ENCODE assay signal across 26 cellular contexts in the genomic region with DNA sequence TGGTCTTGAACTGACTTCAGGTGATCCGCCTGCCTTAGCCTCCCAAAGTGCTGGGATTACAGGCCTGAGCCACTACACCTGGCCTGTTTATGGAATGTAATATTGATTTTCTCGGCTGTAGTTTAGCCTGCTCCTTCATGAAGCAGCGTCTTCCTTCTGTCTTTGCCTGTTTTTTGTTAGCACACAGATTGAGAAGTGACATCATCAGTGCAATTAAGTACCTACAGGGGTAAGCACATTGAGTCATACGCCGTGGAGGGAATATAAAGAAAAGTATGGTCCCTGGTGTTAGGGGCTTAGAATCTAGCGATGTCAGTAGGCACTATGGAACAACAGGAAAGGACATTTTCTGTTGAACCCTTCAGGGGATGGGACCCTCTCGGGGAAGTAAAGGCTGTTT. TPM values are rescaled to one million over a fixed set of nuclear protein-coding genes. Genes with fewer than 3 reads are reported as not detected.
DNase-seq lines count a peak whose midpoint lies in the region; ATAC-seq, FAIRE-seq and TF ChIP-seq lines count a peak whose summit lies in the region.
"Had no signal": no experiment of that assay in that cellular context is flagged by ENCODE, and none has a peak within 500 bp of the region (broad histone marks: within the 10 kb centered on the region; RNA-seq: fewer than 3 reads in every experiment).

No MANE protein-coding gene starts in this region.

- H3K9me3 ChIP-seq in CD8-positive, alpha-beta memory T cell (ENCODE audit: low read length) = no peaks in the 10 kb centered on the region
- H3K9me3 ChIP-seq: esophagus muscularis mucosa, lower lobe of right lung, prostate gland, thoracic aorta had no signal

- H3K9me3 Mint-ChIP-seq in T-helper 2 cell treated with Interferon-gamma antibody and Interleukin-4, amounts not matched to agents 5 μg/mL and 100 μg/mL, for 36 hours = no peaks in the 10 kb centered on the region
- no peaks in the 10 kb centered on the region for H3K9me3 Mint-ChIP-seq in CD8-positive, alpha-beta memory T cell
- H3K9me3 Mint-ChIP-seq in activated T-helper 2 cell treated with anti-CD3 and anti-CD28 coated beads, Interferon-gamma antibody, Interleukin-2, Interleukin-4, amounts not matched to agents 10 μg/mL and 5 μg/mL and 100 μg/mL, durations not matched to agents 14 hours and 24 hours and 36 hours = no peaks in the 10 kb centered on the region
- no peaks in the 10 kb centered on the region for H3K9me3 Mint-ChIP-seq in natural killer cell treated with Interleukin-12 subunit alpha and Interleukin-12 subunit beta and Interleukin-15 and Interleukin-18, amount 100 ng/mL, for 72 hours
- H3K9me3 Mint-ChIP-seq: immature natural killer cell had no signal

- no peak for ATAC-seq in natural killer cell treated with Interleukin-12 subunit alpha and Interleukin-12 subunit beta and Interleukin-15 and Interleukin-18, amount 100 ng/mL, for 72 hours
- no peak for ATAC-seq in GM21619 (IDR thresholded peaks at IDR 0.05; ENCODE audit: unreplicated experiment)
- ATAC-seq: lower lobe of right lung, PC-3 had no signal

- no peak for TF ChIP-seq CTCF in foreskin fibroblast (IDR thresholded peaks at IDR 0.05; ENCODE audit: low read depth, low read length)

- DNase-seq in T-helper 2 cell treated with Interferon-gamma antibody and Interleukin-4, amounts not matched to agents 5 μg/mL and 100 μg/mL, for 36 hours (ENCODE audit: low spot score) = no peak
- DNase-seq in T-helper 2 cell = no peak
- DNase-seq in CD8-positive, alpha-beta memory T cell = no peak
- no peak for DNase-seq in activated T-helper 2 cell treated with anti-CD3 and anti-CD28 coated beads, Interferon-gamma antibody, Interleukin-2, Interleukin-4, amounts not matched to agents 10 μg/mL and 5 μg/mL and 100 μg/mL, durations not matched to agents 14 hours and 24 hours and 36 hours (ENCODE audit: low spot score)
- no peak for DNase-seq in natural killer cell treated with Interleukin-12 subunit alpha and Interleukin-12 subunit beta and Interleukin-15 and Interleukin-18, amount 100 ng/mL, for 72 hours (ENCODE audit: low spot score)
- no peak for DNase-seq in foreskin fibroblast
- DNase-seq in H54 (ENCODE audit: insufficient read length, low spot score) = no peak
- DNase-seq: 8988T; activated CD4-positive, alpha-beta T cell treated with anti-CD3 and anti-CD28 coated beads for 1 hour; amygdala; central memory CD4-positive, alpha-beta T cell; DMS53; glutamatergic neuron; immature natural killer cell; lower lobe of right lung; NCI-H1436 treated with DMSO at 0.1 percent for 48 hours; NCI-H748 treated with DMSO at 0.1 percent for 48 hours; PC-3; small intestine; stimulated activated CD4-positive, alpha-beta T cell treated with anti-CD3 and anti-CD28 coated beads, Interleukin-4, amount 100 ng/mL, for 1 hour; T1000 had no signal

- H3K27ac ChIP-seq in CD8-positive, alpha-beta memory T cell (ENCODE audit: low read depth, low read length) = no peak overlapping the region
- H3K27ac ChIP-seq: C4-2B, esophagus muscularis mucosa, lower lobe of right lung, prostate gland, thoracic aorta had no signal

- H3K36me3 Mint-ChIP-seq in T-helper 2 cell treated with Interferon-gamma antibody and Interleukin-4, amounts not matched to agents 5 μg/mL and 100 μg/mL, for 36 hours (ENCODE audit: low read depth) = peaks cover 61% of the 10 kb centered on the region
- H3K36me3 Mint-ChIP-seq in CD8-positive, alpha-beta memory T cell = peaks cover 14 to 68% (median 22%) of the 10 kb centered on the region in 3 donors
- peaks cover 75% of the 10 kb centered on the region for H3K36me3 Mint-ChIP-seq in activated T-helper 2 cell treated with anti-CD3 and anti-CD28 coated beads, Interferon-gamma antibody, Interleukin-2, Interleukin-4, amounts not matched to agents 10 μg/mL and 5 μg/mL and 100 μg/mL, durations not matched to agents 14 hours and 24 hours and 36 hours (ENCODE audit: low read depth)
- peaks cover 24% of the 10 kb centered on the region for H3K36me3 Mint-ChIP-seq in natural killer cell treated with Interleukin-12 subunit alpha and Interleukin-12 subunit beta and Interleukin-15 and Interleukin-18, amount 100 ng/mL, for 72 hours

- H3K4me1 ChIP-seq in CD8-positive, alpha-beta memory T cell (ENCODE audit: insufficient read depth, low read length) = peaks cover 20% of the 10 kb centered on the region
- H3K4me1 ChIP-seq: prostate gland had no signal

- H3K27me3 Mint-ChIP-seq in T-helper 2 cell treated with Interferon-gamma antibody and Interleukin-4, amounts not matched to agents 5 μg/mL and 100 μg/mL, for 36 hours (ENCODE audit: low read depth) = no peaks in the 10 kb centered on the region
- H3K27me3 Mint-ChIP-seq in CD8-positive, alpha-beta memory T cell = no peaks in the 10 kb centered on the region
- H3K27me3 Mint-ChIP-seq in activated T-helper 2 cell treated with anti-CD3 and anti-CD28 coated beads, Interferon-gamma antibody, Interleukin-2, Interleukin-4, amounts not matched to agents 10 μg/mL and 5 μg/mL and 100 μg/mL, durations not matched to agents 14 hours and 24 hours and 36 hours (ENCODE audit: low read depth) = no peaks in the 10 kb centered on the region
- no peaks in the 10 kb centered on the region for H3K27me3 Mint-ChIP-seq in natural killer cell treated with Interleukin-12 subunit alpha and Interleukin-12 subunit beta and Interleukin-15 and Interleukin-18, amount 100 ng/mL, for 72 hours

- CTCF ChIA-PET in CD8-positive, alpha-beta memory T cell (lab: Charles Lee) = no interaction called here

- peak overlapping the region; percentile 46 for H3K27ac Mint-ChIP-seq in T-helper 2 cell treated with Interferon-gamma antibody and Interleukin-4, amounts not matched to agents 5 μg/mL and 100 μg/mL, for 36 hours
- H3K27ac Mint-ChIP-seq in CD8-positive, alpha-beta memory T cell = peak overlapping the region in 7 of 8 donors; percentile 25 to 96 (median 77)
- H3K27ac Mint-ChIP-seq in activated T-helper 2 cell treated with anti-CD3 and anti-CD28 coated beads, Interferon-gamma antibody, Interleukin-2, Interleukin-4, amounts not matched to agents 10 μg/mL and 5 μg/mL and 100 μg/mL, durations not matched to agents 14 hours and 24 hours and 36 hours = peak overlapping the region; percentile 58
- peak overlapping the region; percentile 10 to 99 for H3K27ac Mint-ChIP-seq in natural killer cell treated with Interleukin-12 subunit alpha and Interleukin-12 subunit beta and Interleukin-15 and Interleukin-18, amount 100 ng/mL, for 72 hours

- intact Hi-C loops in activated T-helper 2 cell treated with anti-CD3 and anti-CD28 coated beads, Interferon-gamma antibody, Interleukin-2, Interleukin-4, amounts not matched to agents 10 μg/mL and 5 μg/mL and 100 μg/mL, durations not matched to agents 14 hours and 24 hours and 36 hours (cut with micrococcal nuclease) = no loop called here

- H3K36me3 ChIP-seq in CD8-positive, alpha-beta memory T cell (ENCODE audit: insufficient read depth, low read length) = peaks cover 34% of the 10 kb centered on the region
- H3K36me3 ChIP-seq: prostate gland had no signal

- POLR2A ChIA-PET in CD8-positive, alpha-beta memory T cell (lab: Charles Lee) = no interaction called here

- H3K4me3 Mint-ChIP-seq in T-helper 2 cell treated with Interferon-gamma antibody and Interleukin-4, amounts not matched to agents 5 μg/mL and 100 μg/mL, for 36 hours = no peak overlapping the region
- peak overlapping the region in 2 of 7 donors; percentile 26 to 30 for H3K4me3 Mint-ChIP-seq in CD8-positive, alpha-beta memory T cell
- H3K4me3 Mint-ChIP-seq in activated T-helper 2 cell treated with anti-CD3 and anti-CD28 coated beads, Interferon-gamma antibody, Interleukin-2, Interleukin-4, amounts not matched to agents 10 μg/mL and 5 μg/mL and 100 μg/mL, durations not matched to agents 14 hours and 24 hours and 36 hours (ENCODE audit: low read depth) = peak overlapping the region; percentile 14
- peak overlapping the region; percentile 40 for H3K4me3 Mint-ChIP-seq in natural killer cell treated with Interleukin-12 subunit alpha and Interleukin-12 subunit beta and Interleukin-15 and Interleukin-18, amount 100 ng/mL, for 72 hours
- H3K4me3 Mint-ChIP-seq: immature natural killer cell had no signal

- peaks cover 25% of the 10 kb centered on the region for H3K4me1 Mint-ChIP-seq in T-helper 2 cell treated with Interferon-gamma antibody and Interleukin-4, amounts not matched to agents 5 μg/mL and 100 μg/mL, for 36 hours (ENCODE audit: low read depth)
- peaks cover 43 to 56% (median 52%) of the 10 kb centered on the region in 3 donors for H3K4me1 Mint-ChIP-seq in CD8-positive, alpha-beta memory T cell
- peaks cover 35% of the 10 kb centered on the region for H3K4me1 Mint-ChIP-seq in activated T-helper 2 cell treated with anti-CD3 and anti-CD28 coated beads, Interferon-gamma antibody, Interleukin-2, Interleukin-4, amounts not matched to agents 10 μg/mL and 5 μg/mL and 100 μg/mL, durations not matched to agents 14 hours and 24 hours and 36 hours (ENCODE audit: low read depth)
- peaks cover 27 to 34% of the 10 kb centered on the region in 2 donors for H3K4me1 Mint-ChIP-seq in natural killer cell treated with Interleukin-12 subunit alpha and Interleukin-12 subunit beta and Interleukin-15 and Interleukin-18, amount 100 ng/mL, for 72 hours (ENCODE audit: low read depth in 2 of 2)

- no peak for TF ChIP-seq POLR2A in H54 (IDR thresholded peaks at IDR 0.05; ENCODE audit: low read depth, low read length)

- FAIRE-seq in H54 (lab: Jason Lieb, UNC) = no peak
- FAIRE-seq: small intestine had no signal

- no peaks in the 10 kb centered on the region for H3K27me3 ChIP-seq in CD8-positive, alpha-beta memory T cell (ENCODE audit: insufficient read depth, low read length, poor library complexity, severe bottlenecking)
- H3K27me3 ChIP-seq: esophagus muscularis mucosa had no signal

- H3K4me3 ChIP-seq in CD8-positive, alpha-beta memory T cell (ENCODE audit: low read length) = no peak overlapping the region
- H3K4me3 ChIP-seq in foreskin fibroblast (ENCODE audit: low read depth in 1 of 2, low read length in 2 of 2) = no peak overlapping the region
- H3K4me3 ChIP-seq: esophagus muscularis mucosa, lower lobe of right lung, prostate gland, thoracic aorta had no signal

RNA-seq across cellular contexts. Expression of a gene that starts 48.7 kb away (rescaled TPM):
- 10 to 100 TPM; 73.3 to 75.6 TPM for total RNA-seq in CD8-positive, alpha-beta memory T cell
- 9.5 TPM for polyA plus RNA-seq in CD8-positive, alpha-beta memory T cell
- total RNA-seq in activated T-helper 2 cell treated with anti-CD3 and anti-CD28 coated beads, Interferon-gamma antibody, Interleukin-2, Interleukin-4, amounts not matched to agents 10 μg/mL and 5 μg/mL and 100 μg/mL, durations not matched to agents 14 hours and 24 hours and 36 hours = 90.5 and 92.2 TPM in 2 replicates
- total RNA-seq in natural killer cell treated with Interleukin-12 subunit alpha and Interleukin-12 subunit beta and Interleukin-15 and Interleukin-18, amount 100 ng/mL, for 72 hours = 100 to 1,000 TPM in 1 of 2 donors, 10 to 100 TPM in 1; 91.6 to 117 TPM
